Comparison of ENCODE assay signal across 21 cellular contexts in genomic region chr7:151616443-151617213, GRCh38.
"Had no signal": no experiment of that assay in that cellular context is flagged by ENCODE, and none has a peak within 500 bp of the region (broad histone marks: within the 10 kb centered on the region; RNA-seq: fewer than 3 reads in every experiment).

No MANE protein-coding gene starts in this region.

- H3K27me3 ChIP-seq: adrenal gland, esophagus muscularis mucosa, gastroesophageal sphincter, neural progenitor cell, suprapubic skin had no signal

- DNase-seq: activated CD4-positive, alpha-beta T cell treated with anti-CD3 and anti-CD28 coated beads for 1 hour; activated gamma-delta T cell; effector CD4-positive, alpha-beta T cell; immature natural killer cell; mesenchymal stem cell; naive thymus-derived CD4-positive, alpha-beta T cell; stimulated activated CD4-positive, alpha-beta T cell treated with anti-CD3 and anti-CD28 coated beads, Interleukin-2, amount 100 ng/mL, for 24 hours; SW 1271; T-helper 2 cell; trophoblast cell; WERI-Rb-1 had no signal

- ATAC-seq: activated naive CD4-positive, alpha-beta T cell treated with anti-CD3 and anti-CD28 coated beads, Interleukin-2, amount 50 U/mL, for 72 hours; gastroesophageal sphincter; naive thymus-derived CD4-positive, alpha-beta T cell had no signal

- H3K4me3 ChIP-seq: adrenal gland, esophagus muscularis mucosa, gastroesophageal sphincter, neural progenitor cell, suprapubic skin had no signal

- H3K9me3 ChIP-seq: adrenal gland, esophagus muscularis mucosa, gastroesophageal sphincter, suprapubic skin had no signal

- H3K27ac ChIP-seq: adrenal gland, gastroesophageal sphincter, neural progenitor cell, parathyroid adenoma, suprapubic skin, WERI-Rb-1 had no signal

- H3K4me1 ChIP-seq: adrenal gland, neural progenitor cell, parathyroid adenoma, suprapubic skin had no signal

- H3K36me3 ChIP-seq: adrenal gland, neural progenitor cell, WERI-Rb-1 had no signal

- FAIRE-seq: astrocyte, bronchial epithelial cell, endothelial cell of umbilical vein had no signal
